Comparison of ENCODE assay signal across 16 cellular contexts in genomic region chr1:66704177-66704880, GRCh38. TPM values are rescaled to one million over a fixed set of nuclear protein-coding genes. Genes with fewer than 3 reads are reported as not detected.
"Had no signal": no experiment of that assay in that cellular context is flagged by ENCODE, and none has a peak within 500 bp of the region (broad histone marks: within the 10 kb centered on the region; RNA-seq: fewer than 3 reads in every experiment).

No MANE protein-coding gene starts in this region.

- ATAC-seq: activated CD4-positive, CD25-positive, alpha-beta regulatory T cell treated with anti-CD3 and anti-CD28 coated beads, Interleukin-2, amount 50 U/mL, for 24 hours; activated naive CD4-positive, alpha-beta T cell treated with anti-CD3 and anti-CD28 coated beads, Interleukin-2, amount 50 U/mL, for 72 hours; left colon; lower lobe of right lung; natural killer cell treated with Interleukin-12 subunit alpha and Interleukin-12 subunit beta and Interleukin-15 and Interleukin-18, amount 100 ng/mL, for 72 hours; stimulated activated naive CD8-positive, alpha-beta T cell treated with anti-CD3 and anti-CD28 coated beads, Interleukin-15, Interleukin-2, amounts not matched to agents 100 U/mL and 50 U/mL, for 24 hours had no signal

- H3K4me3 ChIP-seq: dorsolateral prefrontal cortex, lower lobe of right lung, skin epidermis had no signal

- DNase-seq: activated gamma-delta T cell treated with Interleukin-2 at 50 U/mL for 16 hours; caudate nucleus; dorsolateral prefrontal cortex; left colon; lower lobe of right lung; posterior cingulate gyrus; retina; stimulated activated naive CD8-positive, alpha-beta T cell treated with anti-CD3 and anti-CD28 coated beads, Interleukin-15, Interleukin-2, amounts not matched to agents 100 U/mL and 50 U/mL, for 24 hours; trophoblast cell had no signal

- H3K36me3 ChIP-seq: lower lobe of right lung had no signal

- H3K27me3 ChIP-seq: dorsolateral prefrontal cortex had no signal

- H3K9me3 ChIP-seq: lower lobe of right lung had no signal

- H3K27ac ChIP-seq: epithelial cell of prostate, lower lobe of right lung had no signal

- H3K4me1 ChIP-seq: lower lobe of right lung had no signal

RNA-seq across cellular contexts. Expression of gene DYNLT5, which starts 47.9 kb away (rescaled TPM):
- total RNA-seq: activated CD8-positive, alpha-beta memory T cell treated with anti-CD3 and anti-CD28 coated beads for 36 hours; activated naive CD4-positive, alpha-beta T cell treated with anti-CD3 and anti-CD28 coated beads, Interleukin-2, amount 50 U/mL, for 72 hours; activated T-helper 1 cell treated with anti-CD3 and anti-CD28 coated beads, Interleukin-12 subunit alpha, Interleukin-12 subunit beta, Interleukin-2, Interleukin-4 antibody, amounts not matched to agents 30 ng/mL and 10 ng/mL and 1 ng/mL, durations not matched to agents 14 hours and 24 hours and 36 hours; natural killer cell treated with Interleukin-12 subunit alpha and Interleukin-12 subunit beta and Interleukin-15 and Interleukin-18, amount 100 ng/mL, for 72 hours had no signal
